8 cellular contexts compared by ENCODE assay signal in genomic region chr16:67109407-67110135, GRCh38. TPM values are rescaled to one million over a fixed set of nuclear protein-coding genes. Genes with fewer than 3 reads are reported as not detected.
DNase-seq lines count a peak whose midpoint lies in the region; ATAC-seq and TF ChIP-seq lines count a peak whose summit lies in the region.

PHAF1 (plus strand) TSS chr16:67109941; CDS start chr16:67110176, 235 bp downstream.

- dilution Hi-C loops in mammary epithelial cell (cut with HindIII; ENCODE audit: low sequenced_read_pairs), result no loop called here

- peak within 1 kb of the TSS; percentile 94 for H3K4me2 ChIP-seq in mammary epithelial cell (ENCODE audit: insufficient read depth, low read depth, low read length)

- H3K27me3 ChIP-seq in mammary epithelial cell (ENCODE audit: insufficient read depth, low read length), result no peaks in the 10 kb centered on the region
- peaks cover 9% of the 10 kb centered on the region; the same call in 1 of the 2 replicates for H3K27me3 ChIP-seq in iPS-20b (ENCODE audit: insufficient read depth, low read length)

- CTCF ChIA-PET in mammary epithelial cell (lab: Charles Lee; ENCODE audit: low non-redundant PET), result no interaction called here

- no peaks in the 10 kb centered on the region for H3K9me3 ChIP-seq in mammary epithelial cell (replicated peaks; ENCODE audit: insufficient read depth, low read length)
- no peaks in the 10 kb centered on the region for H3K9me3 ChIP-seq in iPS-20b (ENCODE audit: insufficient read depth, low read depth, low read length)

- peak within 1 kb of the TSS; percentile 62 for H3K27ac ChIP-seq in mammary epithelial cell (ENCODE audit: insufficient read depth, low read depth, low read length)
- no peak within 1 kb of the TSS for H3K27ac ChIP-seq in iPS-20b (ENCODE audit: low read length)
- peak within 1 kb of the TSS; percentile 40 to 92 (median 86) for H3K27ac ChIP-seq in skin epidermis

- H3K4me1 ChIP-seq in mammary epithelial cell (ENCODE audit: insufficient read depth, low read length) (peaks cover 20% of the 10 kb centered on the region), iPS-20b (ENCODE audit: insufficient read depth, low read length) (peaks cover 4% of the 10 kb centered on the region; the same call in 1 of the 2 replicates)

- TF ChIP-seq CTCF in WI38 (IDR thresholded peaks at IDR 0.05; ENCODE audit: low read depth, low read length) (no peak), mammary epithelial cell (conservative IDR thresholded peaks at IDR 0.05 in 1 of 2, IDR thresholded peaks at IDR 0.05 in 1 of 2; ENCODE audit: extremely low read depth in 1 of 2, insufficient read depth in 1 of 2, low read depth in 1 of 2, low read length in 2 of 2) (no peak)

- no TSS peak for BruUV-seq in mammary epithelial cell (replicated peaks; lab: Mats Ljungman, UMichigan)

- intact Hi-C loops in mammary epithelial cell (cut with micrococcal nuclease), result loop anchor here (5.0 kb wide), 1 partner anchor 48 kb away; the partner anchor contains the start of genes FBXL8 and TRADD

- H3K36me3 ChIP-seq in mammary epithelial cell (ENCODE audit: insufficient read depth, low read length) (no peaks in the 10 kb centered on the region), iPS-20b (ENCODE audit: insufficient read depth, low read depth, low read length) (no peaks in the 10 kb centered on the region)

- peak within 1 kb of the TSS; percentile 98 for H2AFZ ChIP-seq in mammary epithelial cell (ENCODE audit: low read depth, low read length)

- H3K79me2 ChIP-seq in mammary epithelial cell (ENCODE audit: insufficient read depth, low read length), result peaks cover 42% of the 10 kb centered on the region

- peak within 1 kb of the TSS; percentile 67 for H3K9ac ChIP-seq in mammary epithelial cell (ENCODE audit: insufficient read depth, low read length)
- H3K9ac ChIP-seq in iPS-20b (ENCODE audit: low read depth, low read length), result peak within 1 kb of the TSS; percentile 89

- ATAC-seq in GM18870 (IDR thresholded peaks at IDR 0.05; ENCODE audit: unreplicated experiment) (peak; percentile 57), HG03103 (IDR thresholded peaks at IDR 0.05; ENCODE audit: low read depth, unreplicated experiment) (peak; percentile 81)

- no peaks in the 10 kb centered on the region for H4K20me1 ChIP-seq in mammary epithelial cell (ENCODE audit: insufficient read depth, low read length)

- peak; percentile 91 for DNase-seq in ACHN
- DNase-seq in NCI-H2227 (lab: John Stamatoyannopoulos, UW; ENCODE audit: unreplicated experiment), result peak; percentile 92
- DNase-seq in mammary epithelial cell, result peak; percentile 93

- in situ Hi-C loops in ACHN (cut with HindIII; ENCODE audit: low pct_ligation_motif_present, low pct_unique_long_range_greater_than_20kb, low sequenced_read_pairs), result no loop called here
- in situ Hi-C loops in mammary epithelial cell (cut with MboI; ENCODE audit: low sequenced_read_pairs in 2 of 2), result no loop called here

- WGBS in mammary epithelial cell (ENCODE audit: low coverage, missing lambda C conversion rate), result 2% methylated on average over 10 of the region's 63 CpGs

- H3K4me3 ChIP-seq in WI38 (ENCODE audit: low read depth, low read length) (peak within 1 kb of the TSS; percentile 98), mammary epithelial cell (replicated peaks in 1 of 3; ENCODE audit: insufficient read depth in 1 of 3, low read depth in 2 of 3, low read length in 3 of 3) (peak within 1 kb of the TSS; percentile 67 to 91 (median 89)), iPS-20b (ENCODE audit: low read length) (peak within 1 kb of the TSS; percentile 96), skin epidermis (peak within 1 kb of the TSS; percentile 82 to 98 (median 96))

RNA-seq across cellular contexts. Expression of gene PHAF1, which starts in this region (rescaled TPM):
- total RNA-seq in mammary epithelial cell, result 10 to 100 TPM; 12.5 to 13.5 TPM
- 16.6 TPM for polyA plus RNA-seq in mammary epithelial cell
- 12.7 TPM for polyA minus RNA-seq in mammary epithelial cell
